ENCODE assay signal across 17 cellular contexts in genomic region chrX:12943592-12943991, GRCh38. TPM values are rescaled to one million over a fixed set of nuclear protein-coding genes. Genes with fewer than 3 reads are reported as not detected.
DNase-seq lines count a peak whose midpoint lies in the region; ATAC-seq, FAIRE-seq and TF ChIP-seq lines count a peak whose summit lies in the region.
"Not testable (repeated sequence)": the region's sequence is repeated elsewhere in the genome, so short reads cannot be mapped to it uniquely, and the experiment has no call there.
"Had no signal": no experiment of that assay in that cellular context is flagged by ENCODE, and none has a peak within 500 bp of the region (broad histone marks: within the 10 kb centered on the region; RNA-seq: fewer than 3 reads in every experiment).

No MANE protein-coding gene starts in this region.

- TF ChIP-seq CTCF in K562 (IDR thresholded peaks at IDR 0.05 in 2 of 3, conservative IDR thresholded peaks at IDR 0.05 in 1 of 3; ENCODE audit: insufficient read depth in 2 of 3, low read depth in 1 of 3, low read length in 3 of 3); endodermal cell (conservative IDR thresholded peaks at IDR 0.05): not testable (repeated sequence)

- H3K27me3 Mint-ChIP-seq in T-helper 17 cell; dendritic cell treated with granulocyte-macrophage colony-stimulating factor and Interleukin-4, amounts not matched to agents 40 ng/mL and 50 ng/mL, for 4 days; endodermal cell (ENCODE audit: insufficient read depth): not testable (repeated sequence)

- not testable (repeated sequence) for H2AFZ ChIP-seq in K562 (ENCODE audit: low read depth, low read length)

- WGBS in K562 (ENCODE audit: insufficient coverage, low coverage, missing lambda C conversion rate), result no CpG with 5 or more reads among the region's 6 CpGs
- 97% methylated on average over 3 of the region's 6 CpGs; no CpG with 5 or more reads in 1 of the 2 experiments for WGBS in endodermal cell (ENCODE audit: insufficient coverage in 1 of 2, insufficient read length in 1 of 2), 2 experiments

- H3K9me3 ChIP-seq in HUES6 (ENCODE audit: control insufficient read depth, insufficient read depth, low read depth, low read length); T-helper 17 cell (ENCODE audit: control insufficient read depth, low read length, poor library complexity, severe bottlenecking); K562 (replicated peaks; ENCODE audit: control insufficient read depth, insufficient read depth, low read depth, low read length); endodermal cell (ENCODE audit: control insufficient read depth, low read length): not testable (repeated sequence)

- not testable (repeated sequence) for DNase-seq in T-helper 17 cell; K562 (ENCODE audit: extremely low read depth in 1 of 4, low spot score in 3 of 4); endodermal cell

- not testable (repeated sequence) for TF ChIP-seq RAD21 in K562 (CRISPR knock-in tag; conservative IDR thresholded peaks at IDR 0.05 in 1 of 2, IDR thresholded peaks at IDR 0.05 in 1 of 2)

- not testable (repeated sequence) for H3K9me3 Mint-ChIP-seq in dendritic cell treated with granulocyte-macrophage colony-stimulating factor and Interleukin-4, amounts not matched to agents 40 ng/mL and 50 ng/mL, for 4 days
- peaks cover 80% of the 10 kb centered on the region for H3K9me3 Mint-ChIP-seq in endodermal cell

- not testable (repeated sequence) for H3K4me1 Mint-ChIP-seq in T-helper 17 cell
- H3K4me1 Mint-ChIP-seq in dendritic cell treated with granulocyte-macrophage colony-stimulating factor and Interleukin-4, amounts not matched to agents 40 ng/mL and 50 ng/mL, for 4 days (ENCODE audit: low read depth), result peaks cover 33% of the 10 kb centered on the region
- H3K4me1 Mint-ChIP-seq in endodermal cell, result peaks cover 27% of the 10 kb centered on the region

- BruUV-seq in K562 (replicated peaks; lab: Mats Ljungman, UMichigan), result not testable (repeated sequence)

- H3K9ac ChIP-seq in HUES6 (ENCODE audit: low read length), result peak overlapping the region; percentile 69
- not testable (repeated sequence) for H3K9ac ChIP-seq in K562 (ENCODE audit: insufficient read depth in 1 of 2, low read depth in 2 of 2, low read length in 2 of 2); endodermal cell (ENCODE audit: extremely low read depth, low read length, poor library complexity, severe bottlenecking)

- CTCF ChIA-PET in K562 (lab: Yijun Ruan, JAX; ENCODE audit: low intra/inter-chr PET ratio), result not testable (repeated sequence)

- H3K27ac Mint-ChIP-seq in T-helper 17 cell, result peak overlapping the region; percentile 54
- peak overlapping the region; percentile 54 for H3K27ac Mint-ChIP-seq in dendritic cell treated with granulocyte-macrophage colony-stimulating factor and Interleukin-4, amounts not matched to agents 40 ng/mL and 50 ng/mL, for 4 days
- H3K27ac Mint-ChIP-seq in endodermal cell, result not testable (repeated sequence)

- POLR2A ChIA-PET in K562 (lab: Yijun Ruan, JAX), result not testable (repeated sequence)

- H3K4me3 ChIP-seq in HUES6 (ENCODE audit: low read depth, low read length), result peak overlapping the region; percentile 38; the same call in 1 of the 2 replicates
- H3K4me3 ChIP-seq in K562; endodermal cell (ENCODE audit: low read length): not testable (repeated sequence)

- FAIRE-seq in K562 (lab: Jason Lieb, UNC), result not testable (repeated sequence)

- not testable (repeated sequence) for H3K4me3 Mint-ChIP-seq in T-helper 17 cell; dendritic cell treated with granulocyte-macrophage colony-stimulating factor and Interleukin-4, amounts not matched to agents 40 ng/mL and 50 ng/mL, for 4 days
- H3K4me3 Mint-ChIP-seq in endodermal cell, result peak overlapping the region; percentile 47

- H3K36me3 Mint-ChIP-seq in T-helper 17 cell (ENCODE audit: low read depth); dendritic cell treated with granulocyte-macrophage colony-stimulating factor and Interleukin-4, amounts not matched to agents 40 ng/mL and 50 ng/mL, for 4 days (ENCODE audit: low read depth): not testable (repeated sequence)
- peaks cover 21% of the 10 kb centered on the region for H3K36me3 Mint-ChIP-seq in endodermal cell (ENCODE audit: low read depth)

- not testable (repeated sequence) for H3K36me3 ChIP-seq in HUES6 (ENCODE audit: control insufficient read depth, insufficient read depth, low read length); K562 (ENCODE audit: control insufficient read depth, insufficient read depth, low read length); endodermal cell (ENCODE audit: control insufficient read depth, insufficient read depth, low read length)

- H3K79me2 ChIP-seq in K562 (ENCODE audit: control insufficient read depth, insufficient read depth, low read length), result not testable (repeated sequence)

- intact Hi-C loops in K562 (cut with micrococcal nuclease); dendritic cell treated with granulocyte-macrophage colony-stimulating factor and Interleukin-4, amounts not matched to agents 40 ng/mL and 50 ng/mL, for 4 days (cut with micrococcal nuclease): not testable (repeated sequence)

- not testable (repeated sequence) for TF ChIP-seq EP300 in K562 (IDR thresholded peaks at IDR 0.05; ENCODE audit: low read length)

- in situ Hi-C loops in K562 (cut with MboI), result not testable (repeated sequence)

- not testable (repeated sequence) for H3K9me1 ChIP-seq in K562 (ENCODE audit: control insufficient read depth, insufficient read depth, low read length)

- peaks cover 31% of the 10 kb centered on the region for H3K4me1 ChIP-seq in HUES6 (ENCODE audit: control insufficient read depth, insufficient read depth, low read length)
- peaks cover 0 to 29% of the 10 kb centered on the region in 2 experiments; a peak in 4 of 5 replicates for H3K4me1 ChIP-seq in K562 (replicated peaks in 1 of 2; ENCODE audit: control insufficient read depth in 2 of 2, insufficient read depth in 2 of 2, low read length in 2 of 2)
- not testable (repeated sequence) for H3K4me1 ChIP-seq in endodermal cell (ENCODE audit: control insufficient read depth, insufficient read depth, low read length)

- not testable (repeated sequence) for H3K27me3 ChIP-seq in HUES6 (ENCODE audit: control insufficient read depth, insufficient read depth, low read length); K562 (ENCODE audit: control insufficient read depth in 2 of 2, insufficient read depth in 2 of 2, low read length in 2 of 2); endodermal cell (ENCODE audit: control insufficient read depth, insufficient read depth, low read length, poor library complexity, severe bottlenecking)

- not testable (repeated sequence) for ATAC-seq in T-helper 17 cell, K562

- not testable (repeated sequence) for H3K4me2 ChIP-seq in K562 (ENCODE audit: insufficient read depth, low read length)

- not testable (repeated sequence) for TF ChIP-seq POLR2A in K562 (conservative IDR thresholded peaks at IDR 0.05)

- not testable (repeated sequence) for H4K20me1 ChIP-seq in K562 (replicated peaks; ENCODE audit: control insufficient read depth, insufficient read depth, low read length)

- H3K27ac ChIP-seq in HUES6 (ENCODE audit: low read depth, low read length); K562 (ENCODE audit: extremely low read depth, low read depth, low read length); endodermal cell (ENCODE audit: low read depth, low read length): not testable (repeated sequence)

RNA-seq across cellular contexts. Expression of gene TMSB4X, which starts 31.3 kb away (rescaled TPM):
- total RNA-seq in T-helper 17 cell (1,000 to 10,000 TPM; 5,781 to 7,183 TPM), K562 (2014; rRNA removed) (1,035 and 1,094 TPM in 2 replicates), K562 (2014; rRNA removed; fragmentation: Illumina TruSeq; extraction: Trizol) (1,529 and 1,745 TPM in 2 replicates), K562 (2015; rRNA removed; fragmentation: Illumina TruSeq; extraction: Trizol) (1,145 and 1,178 TPM in 2 replicates), K562 (2021) (1,266 and 1,292 TPM in 2 replicates), endodermal cell (1,000 to 10,000 TPM; 1,539 to 2,456 TPM)
- 101 and 112 TPM in 2 replicates for total RNA-seq in K562 (2011; cell fraction: chromatin; rRNA removed; ENCODE audit: low replicate concordance)
- total RNA-seq in K562 (2011; cell fraction: nucleolus; rRNA removed), result 168 and 187 TPM in 2 replicates
- total RNA-seq in K562 (2011; cell fraction: nucleoplasm; rRNA removed), result 227 and 306 TPM in 2 replicates
- polyA plus RNA-seq in K562 (2011; rRNA removed) (1,337 and 1,853 TPM in 2 replicates), K562 (2014; fragmentation: Illumina TruSeq; extraction: Trizol) (1,680 and 2,424 TPM in 2 replicates), K562 (2014; fragmentation: Nextera tagmentation; extraction: Ambion mirVana) (1,000 to 10,000 TPM; 1,688 to 2,035 TPM), K562 (2014; rRNA removed) (1,576 and 1,785 TPM in 2 replicates)
- 358 and 852 TPM in 2 replicates for polyA plus RNA-seq in K562 (2011; cell fraction: cytosol; rRNA removed)
- 404 and 705 TPM in 2 replicates for polyA plus RNA-seq in K562 (2011; cell fraction: nucleus; rRNA removed)
- 2,539 and 2,674 TPM in 2 replicates for polyA plus RNA-seq in K562 (2012)
- polyA minus RNA-seq in K562 (2011; rRNA and poly(A)+ RNA removed), result 876 and 1,337 TPM in 2 replicates
- polyA minus RNA-seq in K562 (2011; cell fraction: cytosol; rRNA and poly(A)+ RNA removed), result 265 and 346 TPM in 2 replicates
- 112 and 295 TPM in 2 replicates for polyA minus RNA-seq in K562 (2011; cell fraction: nucleus; rRNA and poly(A)+ RNA removed)
- polyA plus RNA-seq in endodermal cell (2013, experiment 1 of 2), result 2,887 TPM
- 3,134 TPM for polyA plus RNA-seq in endodermal cell (2013, experiment 2 of 2)

RNA-seq across cellular contexts. Expression of gene TLR8, which starts 37.2 kb away (rescaled TPM):
- total RNA-seq in T-helper 17 cell (under 1 TPM in 1 of 2 donors, not detected in 1; 0.85 TPM), K562 (2014; rRNA removed) (not detected in 2 replicates), K562 (2014; rRNA removed; fragmentation: Illumina TruSeq; extraction: Trizol) (not detected in 2 replicates), K562 (2015; rRNA removed; fragmentation: Illumina TruSeq; extraction: Trizol) (not detected in 2 replicates), K562 (2021) (not detected in 2 replicates), endodermal cell (not detected)
- total RNA-seq in K562 (2011; cell fraction: chromatin; rRNA removed; ENCODE audit: low replicate concordance), result not detected in 2 replicates
- not detected in 2 replicates for total RNA-seq in K562 (2011; cell fraction: nucleolus; rRNA removed)
- total RNA-seq in K562 (2011; cell fraction: nucleoplasm; rRNA removed), result not detected in 2 replicates
- polyA plus RNA-seq in K562 (2011; rRNA removed) (not detected in 2 replicates), K562 (2014; fragmentation: Illumina TruSeq; extraction: Trizol) (not detected in 2 replicates), K562 (2014; fragmentation: Nextera tagmentation; extraction: Ambion mirVana) (not detected), K562 (2014; rRNA removed) (not detected in 2 replicates)
- polyA plus RNA-seq in K562 (2011; cell fraction: cytosol; rRNA removed), result not detected in 2 replicates
- polyA plus RNA-seq in K562 (2011; cell fraction: nucleus; rRNA removed), result not detected in 2 replicates
- polyA plus RNA-seq in K562 (2012), result 0.13 and 0.32 TPM in 2 replicates
- polyA minus RNA-seq in K562 (2011; rRNA and poly(A)+ RNA removed), result not detected in 2 replicates
- polyA minus RNA-seq in K562 (2011; cell fraction: cytosol; rRNA and poly(A)+ RNA removed), result not detected in 2 replicates
- not detected in 2 replicates for polyA minus RNA-seq in K562 (2011; cell fraction: nucleus; rRNA and poly(A)+ RNA removed)
- not detected for polyA plus RNA-seq in endodermal cell (2013, experiment 1 of 2)
- not detected for polyA plus RNA-seq in endodermal cell (2013, experiment 2 of 2)
- total RNA-seq: A172; A673; Caco-2; Calu3; CD4-positive, CD25-positive, alpha-beta regulatory T cell; CD8-positive, alpha-beta T cell; Daoy had no signal
- polyA plus RNA-seq: A549; AG04450; BJ; CD4-positive, alpha-beta memory T cell; CD4-positive, CD25-positive, alpha-beta regulatory T cell; CD8-positive, alpha-beta memory T cell had no signal
